20 cellular contexts compared by ENCODE assay signal in genomic region chr11:127226959-127227358, GRCh38.
"Had no signal": no experiment of that assay in that cellular context is flagged by ENCODE, and none has a peak within 500 bp of the region (broad histone marks: within the 10 kb centered on the region; RNA-seq: fewer than 3 reads in every experiment).

No MANE protein-coding gene starts in this region.

- ATAC-seq: gastrocnemius medialis, psoas muscle, sciatic nerve had no signal

- H3K36me3 Mint-ChIP-seq: naive B cell had no signal

- H3K27ac ChIP-seq: coronary artery, gastrocnemius medialis, heart right ventricle, psoas muscle, skin epidermis, stomach, thoracic aorta, transverse colon had no signal

- FAIRE-seq: keratinocyte had no signal

- H3K9me3 Mint-ChIP-seq: nephron had no signal

- DNase-seq: effector CD4-positive, alpha-beta T cell; gastrocnemius medialis; heart right ventricle; left cardiac atrium; left ventricle myocardium superior; mesenchymal stem cell; naive B cell; psoas muscle; stimulated activated CD4-positive, alpha-beta T cell treated with anti-CD3 and anti-CD28 coated beads, Interleukin-12 subunit alpha, Interleukin-12 subunit beta, amount 100 ng/mL, for 4 hours; stimulated activated naive CD4-positive, alpha-beta T cell; stomach; substantia nigra; transverse colon had no signal

- H3K27me3 ChIP-seq: gastrocnemius medialis, stomach, transverse colon had no signal

- H3K36me3 ChIP-seq: gastrocnemius medialis, heart right ventricle, stomach, thoracic aorta, transverse colon had no signal

- H3K4me3 ChIP-seq: coronary artery, gastrocnemius medialis, heart right ventricle, lung, psoas muscle, skin epidermis, stomach, thoracic aorta, transverse colon had no signal

- H3K4me3 Mint-ChIP-seq: naive B cell, nephron had no signal

- H3K27me3 Mint-ChIP-seq: naive B cell had no signal

- H3K9me3 ChIP-seq: gastrocnemius medialis, heart right ventricle, psoas muscle, stomach, thoracic aorta, transverse colon had no signal

- H3K27ac Mint-ChIP-seq: naive B cell had no signal

- H3K4me1 Mint-ChIP-seq: naive B cell, nephron had no signal

- H3K4me1 ChIP-seq: gastrocnemius medialis, heart right ventricle, psoas muscle, stomach, transverse colon had no signal
